9 cellular contexts compared by ENCODE assay signal in the genomic region with DNA sequence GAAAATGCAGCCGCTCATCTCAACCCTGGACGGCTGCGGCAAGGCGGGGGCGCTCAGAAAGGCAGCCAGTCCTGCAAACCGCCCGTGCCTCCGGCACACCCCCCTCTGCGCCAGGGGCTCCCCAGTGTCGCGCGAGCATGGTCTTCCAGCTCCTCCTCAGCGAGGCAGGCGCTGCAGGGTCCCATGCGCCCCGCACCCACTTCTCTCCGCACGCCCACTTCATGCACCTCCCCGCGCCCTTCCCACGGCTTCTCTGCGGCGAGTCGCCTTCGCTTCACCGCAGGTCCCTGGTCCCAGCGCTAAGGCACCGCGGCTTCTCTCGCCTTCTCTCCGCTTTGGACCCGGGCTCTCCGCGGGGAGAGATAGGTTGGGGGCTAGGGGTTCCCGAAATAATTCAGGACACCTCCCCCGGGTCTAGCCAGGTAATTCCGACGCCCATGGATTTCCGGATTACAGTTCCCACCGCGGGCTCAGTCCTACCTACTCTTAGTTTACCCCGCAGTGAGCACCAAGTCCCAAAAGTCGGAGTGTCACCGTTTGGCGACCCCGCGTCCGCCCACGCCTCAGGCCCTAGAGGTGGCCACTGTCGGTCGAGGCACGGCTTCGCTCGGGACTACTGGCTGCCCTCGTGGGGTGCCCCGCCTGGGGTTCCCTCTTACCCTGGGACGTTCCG.
DNase-seq lines count a peak whose midpoint lies in the region; ATAC-seq and TF ChIP-seq lines count a peak whose summit lies in the region.
"Had no signal": no experiment of that assay in that cellular context is flagged by ENCODE, and none has a peak within 500 bp of the region (broad histone marks: within the 10 kb centered on the region; RNA-seq: fewer than 3 reads in every experiment).

No MANE protein-coding gene starts in this region.

- H3K27ac Mint-ChIP-seq in activated CD4-positive, alpha-beta T cell treated with anti-CD3 and anti-CD28 coated beads for 36 hours = no peak overlapping the region
- H3K27ac Mint-ChIP-seq in central memory CD8-positive, alpha-beta T cell (ENCODE audit: low read depth) = no peak overlapping the region
- no peak overlapping the region for H3K27ac Mint-ChIP-seq in mesothelial cell of epicardium

- H3K4me3 Mint-ChIP-seq in activated CD4-positive, alpha-beta T cell treated with anti-CD3 and anti-CD28 coated beads for 36 hours = peak overlapping the region; percentile 43
- H3K4me3 Mint-ChIP-seq in central memory CD8-positive, alpha-beta T cell = peak overlapping the region; percentile 81
- H3K4me3 Mint-ChIP-seq in mesothelial cell of epicardium = peak overlapping the region; percentile 71

- no peak for DNase-seq in activated CD4-positive, alpha-beta T cell treated with anti-CD3 and anti-CD28 coated beads for 36 hours
- DNase-seq in activated CD4-positive, alpha-beta T cell treated with anti-CD3 and anti-CD28 coated beads, Interleukin-2, amount 50 U/mL, for 1 hour = no peak
- no peak for DNase-seq in central memory CD8-positive, alpha-beta T cell (ENCODE audit: low spot score in 2 of 2)
- DNase-seq in mesothelial cell of epicardium (ENCODE audit: low spot score in 2 of 2, unreplicated experiment in 2 of 2) (no peak), thoracic aorta (ENCODE audit: low spot score) (no peak), erythroblast (lab: John Stamatoyannopoulos, UW) (no peak), NCI-H774 (lab: John Stamatoyannopoulos, UW) (no peak), NCI-H2196 (lab: John Stamatoyannopoulos, UW; ENCODE audit: unreplicated experiment) (no peak)

- CTCF ChIA-PET in activated CD4-positive, alpha-beta T cell treated with anti-CD3 and anti-CD28 coated beads for 36 hours (lab: Charles Lee) = no interaction called here

- POLR2A ChIA-PET in activated CD4-positive, alpha-beta T cell treated with anti-CD3 and anti-CD28 coated beads for 36 hours (lab: Charles Lee) = no interaction called here

- H3K9me3 Mint-ChIP-seq in activated CD4-positive, alpha-beta T cell treated with anti-CD3 and anti-CD28 coated beads for 36 hours (ENCODE audit: low read depth) = no peaks in the 10 kb centered on the region
- H3K9me3 Mint-ChIP-seq in central memory CD8-positive, alpha-beta T cell = no peaks in the 10 kb centered on the region
- H3K9me3 Mint-ChIP-seq in mesothelial cell of epicardium = no peaks in the 10 kb centered on the region

- peaks cover 23% of the 10 kb centered on the region for H3K4me1 Mint-ChIP-seq in activated CD4-positive, alpha-beta T cell treated with anti-CD3 and anti-CD28 coated beads for 36 hours
- peaks cover 25% of the 10 kb centered on the region for H3K4me1 Mint-ChIP-seq in central memory CD8-positive, alpha-beta T cell
- H3K4me1 Mint-ChIP-seq in mesothelial cell of epicardium = peaks cover 28% of the 10 kb centered on the region

- peaks cover 61% of the 10 kb centered on the region for H3K27me3 Mint-ChIP-seq in activated CD4-positive, alpha-beta T cell treated with anti-CD3 and anti-CD28 coated beads for 36 hours
- peaks cover 96% of the 10 kb centered on the region for H3K27me3 Mint-ChIP-seq in central memory CD8-positive, alpha-beta T cell
- peaks cover 97% of the 10 kb centered on the region for H3K27me3 Mint-ChIP-seq in mesothelial cell of epicardium (ENCODE audit: low read depth)

- no peak overlapping the region for H3K27ac ChIP-seq in thoracic aorta
- H3K27ac ChIP-seq: BLaER1 treated with 17β-estradiol and CSF1 and Interleukin-3, amounts not matched to agents 10 nM and 100 nM had no signal

- ATAC-seq in activated CD4-positive, alpha-beta T cell treated with anti-CD3 and anti-CD28 coated beads for 36 hours = no peak
- ATAC-seq in central memory CD8-positive, alpha-beta T cell (replicated peaks; ENCODE audit: extremely low read depth, poor library complexity, severe bottlenecking) = no peak
- no peak for ATAC-seq in thoracic aorta (ENCODE audit: insufficient number of reproducible peaks, low FRiP score, low read depth)

- H3K36me3 Mint-ChIP-seq in activated CD4-positive, alpha-beta T cell treated with anti-CD3 and anti-CD28 coated beads for 36 hours (ENCODE audit: low read depth) = no peaks in the 10 kb centered on the region
- peaks cover 3% of the 10 kb centered on the region for H3K36me3 Mint-ChIP-seq in central memory CD8-positive, alpha-beta T cell (ENCODE audit: insufficient read depth)
- no peaks in the 10 kb centered on the region for H3K36me3 Mint-ChIP-seq in mesothelial cell of epicardium

- no peaks in the 10 kb centered on the region for H3K27me3 ChIP-seq in thoracic aorta (replicated peaks; ENCODE audit: insufficient read depth)

- no peak for TF ChIP-seq POLR2A in erythroblast (IDR thresholded peaks at IDR 0.05; ENCODE audit: low read length)

- intact Hi-C loops in activated CD4-positive, alpha-beta T cell treated with anti-CD3 and anti-CD28 coated beads for 36 hours (cut with DNase I, micrococcal nuclease) = no loop called here

- H3K36me3 ChIP-seq in thoracic aorta = no peaks in the 10 kb centered on the region
- H3K36me3 ChIP-seq: BLaER1 treated with 17β-estradiol and CSF1 and Interleukin-3, amounts not matched to agents 10 nM and 100 nM had no signal

- H3K4me1 ChIP-seq in thoracic aorta (ENCODE audit: control insufficient read depth in 1 of 2, low read depth in 2 of 2) = peaks cover 16 to 25% of the 10 kb centered on the region in 2 donors

- peak overlapping the region; percentile 74 for H3K4me3 ChIP-seq in thoracic aorta
- H3K4me3 ChIP-seq: BLaER1 treated with 17β-estradiol and CSF1 and Interleukin-3, amounts not matched to agents 10 nM and 100 nM had no signal

- H3K9me3 ChIP-seq in thoracic aorta = no peaks in the 10 kb centered on the region
- H3K9me3 ChIP-seq: BLaER1 treated with 17β-estradiol and CSF1 and Interleukin-3, amounts not matched to agents 10 nM and 100 nM had no signal

- no peak for TF ChIP-seq CTCF in mesothelial cell of epicardium (IDR thresholded peaks at IDR 0.05; ENCODE audit: unreplicated experiment)
- no peak for TF ChIP-seq CTCF in thoracic aorta (IDR thresholded peaks at IDR 0.05)
